In the genomic region with DNA sequence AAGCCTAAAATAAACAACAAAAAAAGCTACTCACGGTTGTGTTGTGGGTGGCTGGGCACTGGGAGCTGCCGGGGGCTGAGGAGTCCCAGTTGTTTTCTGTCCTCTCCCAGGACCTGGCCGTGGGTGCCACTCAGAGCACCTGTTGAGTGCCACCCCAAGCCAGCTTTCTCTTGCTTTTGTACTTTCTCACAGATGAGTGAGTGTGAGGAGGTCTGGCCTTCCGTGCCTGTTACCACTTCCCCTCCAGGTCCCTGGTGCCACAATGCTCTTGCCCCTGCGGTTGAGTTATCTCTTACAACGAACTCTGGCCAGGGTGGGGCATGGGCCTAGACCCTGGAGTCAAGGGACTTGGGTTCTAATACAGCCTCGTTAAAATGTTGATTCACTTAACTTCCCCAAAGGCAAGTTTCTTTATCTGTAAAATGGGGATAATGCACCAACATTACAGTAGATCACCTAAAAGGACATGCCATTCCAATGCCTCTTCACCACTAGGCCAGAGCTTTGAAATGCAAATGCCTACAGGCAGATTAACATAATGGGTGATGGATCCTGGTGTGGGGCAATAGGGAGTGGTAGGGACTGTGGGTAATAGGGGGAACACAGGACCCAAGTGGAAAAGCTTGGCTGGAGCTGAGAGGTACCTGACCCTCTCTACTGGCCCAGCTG, we compare ENCODE assay signal across 16 cellular contexts. TPM values are rescaled to one million over a fixed set of nuclear protein-coding genes. Genes with fewer than 3 reads are reported as not detected.
DNase-seq lines count a peak whose midpoint lies in the region; ATAC-seq and TF ChIP-seq lines count a peak whose summit lies in the region.
"Had no signal": no experiment of that assay in that cellular context is flagged by ENCODE, and none has a peak within 500 bp of the region (broad histone marks: within the 10 kb centered on the region; RNA-seq: fewer than 3 reads in every experiment).

A gene (minus strand): TSS at position 151 of the 669 bp plus-strand sequence. CDS start 37,745 bp downstream, outside the sequence.

- no peaks in the 10 kb centered on the region for H3K9me3 Mint-ChIP-seq in T-helper 2 cell treated with Interferon-gamma antibody and Interleukin-4, amounts not matched to agents 5 μg/mL and 100 μg/mL, for 36 hours
- H3K9me3 Mint-ChIP-seq in naive thymus-derived CD4-positive, alpha-beta T cell, result no peaks in the 10 kb centered on the region

- H3K9me3 ChIP-seq in naive thymus-derived CD4-positive, alpha-beta T cell (ENCODE audit: control insufficient read depth in 2 of 3, low read length in 3 of 3), result no peaks in the 10 kb centered on the region
- H3K9me3 ChIP-seq: heart left ventricle, psoas muscle, tibial nerve had no signal

- DNase-seq in GM12865 (ENCODE audit: low read depth) (peak; percentile 83), KBM-7 (peak; percentile 86), DMS79 (lab: John Stamatoyannopoulos, UW) (no peak), NK-92 (lab: John Stamatoyannopoulos, UW; ENCODE audit: unreplicated experiment) (no peak), NCI-H510A treated with DMSO at 0.1 percent for 48 hours (lab: John Stamatoyannopoulos, UW) (no peak)
- DNase-seq in T-helper 2 cell treated with Interferon-gamma antibody and Interleukin-4, amounts not matched to agents 5 μg/mL and 100 μg/mL, for 36 hours (ENCODE audit: low spot score), result no peak
- DNase-seq in naive thymus-derived CD4-positive, alpha-beta T cell, result no peak
- DNase-seq: effector memory CD4-positive, alpha-beta T cell; heart left ventricle; NCI-H1092 treated with DMSO at 0.1 percent for 48 hours; PC-9; psoas muscle; stimulated activated CD4-positive, alpha-beta T cell treated with anti-CD3 and anti-CD28 coated beads, Interleukin-4, amount 100 ng/mL, for 4 hours had no signal

- peaks cover 26 to 31% of the 10 kb centered on the region in 2 donors for H3K4me1 ChIP-seq in naive thymus-derived CD4-positive, alpha-beta T cell (ENCODE audit: control insufficient read depth in 2 of 2, insufficient read depth in 2 of 2, low read length in 2 of 2)
- H3K4me1 ChIP-seq: psoas muscle, tibial nerve had no signal

- peaks cover 34% of the 10 kb centered on the region for H3K4me1 Mint-ChIP-seq in T-helper 2 cell treated with Interferon-gamma antibody and Interleukin-4, amounts not matched to agents 5 μg/mL and 100 μg/mL, for 36 hours (ENCODE audit: low read depth)
- H3K4me1 Mint-ChIP-seq in naive thymus-derived CD4-positive, alpha-beta T cell, result peaks cover 31 to 71% (median 56%) of the 10 kb centered on the region in 7 donors

- peak within 1 kb of the TSS; percentile 75 for H3K4me3 ChIP-seq in GM12865 (ENCODE audit: low read depth, low read length)
- no peak within 1 kb of the TSS for H3K4me3 ChIP-seq in naive thymus-derived CD4-positive, alpha-beta T cell (ENCODE audit: low read length)
- H3K4me3 ChIP-seq: heart left ventricle, PC-9, psoas muscle had no signal

- no peaks in the 10 kb centered on the region for H3K36me3 ChIP-seq in naive thymus-derived CD4-positive, alpha-beta T cell (ENCODE audit: control insufficient read depth in 2 of 3, insufficient read depth in 3 of 3, low read length in 3 of 3)
- H3K36me3 ChIP-seq: heart left ventricle, tibial nerve had no signal

- POLR2A ChIA-PET in naive thymus-derived CD4-positive, alpha-beta T cell (lab: Charles Lee), result interaction anchor here (1.0 to 1.1 kb wide), 2 partner anchors 44 to 88 kb away, joined by 3 read pairs; a partner anchor contains a TSS

- H3K27me3 ChIP-seq in naive thymus-derived CD4-positive, alpha-beta T cell (ENCODE audit: control insufficient read depth in 2 of 2, insufficient read depth in 2 of 2, low read length in 2 of 2), result no peaks in the 10 kb centered on the region

- TF ChIP-seq CTCF in GM12865 (IDR thresholded peaks at IDR 0.05; ENCODE audit: insufficient read depth, low read depth, low read length, missing control alignments), result no peak

- H3K27ac Mint-ChIP-seq in T-helper 2 cell treated with Interferon-gamma antibody and Interleukin-4, amounts not matched to agents 5 μg/mL and 100 μg/mL, for 36 hours, result peak within 1 kb of the TSS; percentile 49
- peak within 1 kb of the TSS in 7 of 9 donors; percentile 40 to 71 (median 61) for H3K27ac Mint-ChIP-seq in naive thymus-derived CD4-positive, alpha-beta T cell

- no peaks in the 10 kb centered on the region for H3K27me3 Mint-ChIP-seq in T-helper 2 cell treated with Interferon-gamma antibody and Interleukin-4, amounts not matched to agents 5 μg/mL and 100 μg/mL, for 36 hours (ENCODE audit: low read depth)
- peaks cover 0 to 2% (median 0%) of the 10 kb centered on the region in 5 donors for H3K27me3 Mint-ChIP-seq in naive thymus-derived CD4-positive, alpha-beta T cell

- no peaks in the 10 kb centered on the region for H3K36me3 Mint-ChIP-seq in T-helper 2 cell treated with Interferon-gamma antibody and Interleukin-4, amounts not matched to agents 5 μg/mL and 100 μg/mL, for 36 hours (ENCODE audit: low read depth)
- H3K36me3 Mint-ChIP-seq in naive thymus-derived CD4-positive, alpha-beta T cell, result peaks cover 0 to 1% (median 0%) of the 10 kb centered on the region in 5 donors

- intact Hi-C loops in naive thymus-derived CD4-positive, alpha-beta T cell (cut with micrococcal nuclease), result no loop called here

- peak; percentile 28 for ATAC-seq in naive thymus-derived CD4-positive, alpha-beta T cell
- ATAC-seq: activated CD4-positive, CD25-positive, alpha-beta regulatory T cell treated with anti-CD3 and anti-CD28 coated beads, Interleukin-2, amount 50 U/mL, for 24 hours; heart left ventricle; psoas muscle had no signal

- peak within 1 kb of the TSS; percentile 55 for H3K4me3 Mint-ChIP-seq in T-helper 2 cell treated with Interferon-gamma antibody and Interleukin-4, amounts not matched to agents 5 μg/mL and 100 μg/mL, for 36 hours
- peak within 1 kb of the TSS in 6 of 10 donors; percentile 0 to 65 (median 48) for H3K4me3 Mint-ChIP-seq in naive thymus-derived CD4-positive, alpha-beta T cell

- in situ Hi-C loops in KBM-7 (cut with MboI; ENCODE audit: low pct_unique_long_range_greater_than_20kb, low sequenced_read_pairs), result loop anchor here (25.0 kb wide), 1 partner anchor 101 kb away; a partner anchor contains a TSS

- no peak within 1 kb of the TSS for H3K27ac ChIP-seq in naive thymus-derived CD4-positive, alpha-beta T cell (ENCODE audit: low read depth, low read length)
- H3K27ac ChIP-seq: heart left ventricle, PC-9, psoas muscle had no signal

- CTCF ChIA-PET in naive thymus-derived CD4-positive, alpha-beta T cell (lab: Charles Lee), result interaction anchor here (1.2 kb wide), 1 partner anchor 103 kb away, joined by 3 read pairs; no protein-coding TSS in a partner anchor

RNA-seq across cellular contexts. Expression of the gene that starts here (rescaled TPM):
- total RNA-seq in naive thymus-derived CD4-positive, alpha-beta T cell, result 1 to 10 TPM in 1 of 5 experiments, under 1 TPM in 4; 0.05 to 2.8 (median 0.24) TPM
- under 1 TPM in 1 of 2 donors, not detected in 1; 0.17 TPM for polyA plus RNA-seq in naive thymus-derived CD4-positive, alpha-beta T cell
- total RNA-seq: lung microvascular endothelial cell, PC-9, tibial nerve had no signal

Comparison
In these comparisons a context has a peak if more than half of its experiments do, and no peak if none do; other contexts are left out.
1. DNase-seq: peak in GM12865 (single experiment) and KBM-7 (single experiment); none in T-helper 2 cell treated with Interferon-gamma antibody and Interleukin-4, amounts not matched to agents 5 μg/mL and 100 μg/mL, for 36 hours (single experiment), naive thymus-derived CD4-positive, alpha-beta T cell (0 of 9), DMS79 (single experiment), NK-92 (single experiment) and NCI-H510A treated with DMSO at 0.1 percent for 48 hours (single experiment).